In the genomic region with DNA sequence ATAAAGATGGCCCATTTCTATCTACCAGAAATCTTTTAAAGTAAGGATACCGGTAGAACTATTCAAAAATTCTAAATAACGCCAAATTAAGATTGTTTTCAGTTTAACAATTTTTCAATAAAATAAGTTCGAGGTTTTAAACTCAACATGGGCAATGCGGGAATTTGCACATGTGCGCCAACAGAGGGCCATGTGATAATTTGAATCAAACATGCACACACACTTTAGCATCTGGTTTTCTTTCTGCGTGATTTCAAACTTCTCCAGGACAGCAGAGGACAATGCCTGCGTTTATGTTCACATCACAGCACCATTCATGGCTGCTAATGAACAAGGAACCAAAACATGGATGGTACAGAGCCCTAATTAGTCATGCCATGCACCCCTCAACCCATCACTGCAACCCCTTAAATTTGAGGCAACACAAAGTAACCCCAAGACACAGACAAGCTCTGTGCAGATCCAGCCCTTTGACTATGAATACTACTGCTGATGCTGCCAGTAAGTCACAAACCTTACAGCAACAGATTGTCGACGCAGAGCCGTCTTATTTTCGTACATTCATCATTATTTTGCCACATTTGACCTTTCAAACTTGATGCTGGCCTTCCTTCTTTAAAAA, we compare ENCODE assay signal across 19 cellular contexts. TPM values are rescaled to one million over a fixed set of nuclear protein-coding genes. Genes with fewer than 3 reads are reported as not detected.
DNase-seq lines count a peak whose midpoint lies in the region; ATAC-seq and TF ChIP-seq lines count a peak whose summit lies in the region.
"Had no signal": no experiment of that assay in that cellular context is flagged by ENCODE, and none has a peak within 500 bp of the region (broad histone marks: within the 10 kb centered on the region; RNA-seq: fewer than 3 reads in every experiment).

No MANE protein-coding gene starts in this region.

- H3K9me3 ChIP-seq in upper lobe of right lung = no peaks in the 10 kb centered on the region
- H3K9me3 ChIP-seq: Peyer's patch, tibial artery had no signal

- peak; percentile 6 for DNase-seq in NCI-H1694 treated with DMSO at 0.1 percent for 48 hours (lab: John Stamatoyannopoulos, UW)
- no peak for DNase-seq in NCI-H1694 (lab: John Stamatoyannopoulos, UW)
- peak; percentile 54 for DNase-seq in fibroblast of the aortic adventitia (ENCODE audit: low read depth)
- no peak for DNase-seq in upper lobe of right lung
- DNase-seq in activated gamma-delta T cell (lab: John Stamatoyannopoulos, UW) = no peak
- DNase-seq in NK-92 (lab: John Stamatoyannopoulos, UW; ENCODE audit: unreplicated experiment) = no peak
- DNase-seq in KBM-7 = no peak
- DNase-seq: 8988T; activated T-cell treated with anti-CD3 and anti-CD28 coated beads for 4 hours; GF-D8; left colon; naive thymus-derived CD4-positive, alpha-beta T cell; NCI-H1105; NCI-H446 treated with DMSO at 0.1 percent for 48 hours; Peyer's patch; tibial artery had no signal

- H3K27ac ChIP-seq in upper lobe of right lung = peak overlapping the region; percentile 68
- H3K27ac ChIP-seq: epithelial cell of prostate, Peyer's patch, tibial artery had no signal

- peaks cover 21% of the 10 kb centered on the region for H3K4me1 ChIP-seq in upper lobe of right lung

- no peak for TF ChIP-seq CTCF in WI38 (IDR thresholded peaks at IDR 0.05; ENCODE audit: low read depth, low read length)
- TF ChIP-seq CTCF in fibroblast of the aortic adventitia (IDR thresholded peaks at IDR 0.05; ENCODE audit: insufficient read depth, low read length) = peak; percentile 12
- TF ChIP-seq CTCF in upper lobe of right lung (IDR thresholded peaks at IDR 0.05) = peak; percentile 16

- H3K27me3 ChIP-seq in upper lobe of right lung = peaks cover 30% of the 10 kb centered on the region

- no peak for ATAC-seq in upper lobe of right lung
- ATAC-seq: activated CD4-positive, CD25-positive, alpha-beta regulatory T cell treated with anti-CD3 and anti-CD28 coated beads, Interleukin-2, amount 50 U/mL, for 24 hours; left colon; naive thymus-derived CD4-positive, alpha-beta T cell had no signal

- H3K36me3 ChIP-seq in upper lobe of right lung = no peaks in the 10 kb centered on the region
- H3K36me3 ChIP-seq: Peyer's patch, tibial artery had no signal

- peak overlapping the region; percentile 76; the same call in 1 of the 2 replicates for H3K4me3 ChIP-seq in WI38 (ENCODE audit: low read depth, low read length)
- H3K4me3 ChIP-seq in fibroblast of the aortic adventitia (ENCODE audit: low read depth, low read length) = peak overlapping the region; percentile 80
- H3K4me3 ChIP-seq in upper lobe of right lung = peak overlapping the region; percentile 56
- H3K4me3 ChIP-seq: Peyer's patch, tibial artery had no signal

- in situ Hi-C loops in KBM-7 (cut with MboI; ENCODE audit: low pct_unique_long_range_greater_than_20kb, low sequenced_read_pairs) = no loop called here

- intact Hi-C loops in upper lobe of right lung (cut with DNase I) = no loop called here

RNA-seq across cellular contexts. Expression of a gene that starts 2.8 kb away (rescaled TPM):
- total RNA-seq in fibroblast of the aortic adventitia (ENCODE audit: low replicate concordance) = 26.5 and 28.0 TPM in 2 replicates
- 12.9 TPM for total RNA-seq in upper lobe of right lung

Comparison
In these comparisons a context has a peak if more than half of its experiments do, and no peak if none do; other contexts are left out.
1. DNase-seq: peak in NCI-H1694 treated with DMSO at 0.1 percent for 48 hours (single experiment) and fibroblast of the aortic adventitia (single experiment); none in NCI-H1694 (single experiment), upper lobe of right lung (single experiment), activated gamma-delta T cell (single experiment), NK-92 (single experiment) and KBM-7 (single experiment).
2. Peak in every context shown above with its lines, with median percentiles within 50 percentile points of each other: H3K4me3 ChIP-seq.